25 cellular contexts compared by ENCODE assay signal in the genomic region with DNA sequence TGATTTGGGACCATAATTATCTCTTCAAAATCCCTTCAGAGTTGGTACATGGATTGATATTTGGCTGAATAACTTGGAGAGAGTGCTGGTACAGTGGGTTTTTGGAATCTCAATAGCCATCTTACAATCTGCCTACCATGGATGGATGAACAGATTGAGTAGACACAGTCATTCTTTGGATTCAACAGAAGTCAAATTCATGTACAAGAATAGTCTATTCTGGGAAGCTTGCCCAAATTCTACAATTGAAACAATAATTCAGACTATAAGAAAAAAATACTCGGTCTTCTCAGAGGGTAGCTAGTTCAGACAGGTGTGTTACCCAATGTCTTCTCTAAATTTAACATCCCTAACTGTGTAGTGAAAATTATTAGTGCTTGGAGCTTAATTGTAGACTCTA.
"Had no signal": no experiment of that assay in that cellular context is flagged by ENCODE, and none has a peak within 500 bp of the region (broad histone marks: within the 10 kb centered on the region; RNA-seq: fewer than 3 reads in every experiment).

No MANE protein-coding gene starts in this region.

- H3K9me3 ChIP-seq: body of pancreas had no signal

- H3K27me3 ChIP-seq: body of pancreas had no signal

- DNase-seq: activated B cell treated with CpG ODN at 0.5 μM for 24 hours; activated CD4-positive, alpha-beta T cell treated with anti-CD3 and anti-CD28 coated beads for 1 hour; activated CD4-positive, alpha-beta T cell treated with anti-CD3 and anti-CD28 coated beads, Interleukin-2, amount 10 ng/mL, durations not matched to agents 24 days and 14 days; activated CD4-positive, alpha-beta T cell treated with anti-CD3 and anti-CD28 coated beads, Interleukin-2, amount 50 U/mL, for 48 hours; activated CD8-positive, alpha-beta memory T cell treated with anti-CD3 and anti-CD28 coated beads, Interleukin-2, amount 10 ng/mL, durations not matched to agents 7 days and 5 days; activated effector memory CD4-positive, alpha-beta T cell treated with Interleukin-2 at 50 U/mL for 16 hours; activated naive CD4-positive, alpha-beta T cell; activated T-cell treated with anti-CD3 and anti-CD28 coated beads, Interleukin-2, amount 50 U/mL, for 24 hours; aorta; body of pancreas; central memory CD4-positive, alpha-beta T cell; Kasumi-1; KBM-7; NCI-H1048; NCI-H146; NCI-H187 treated with DMSO at 0.1 percent for 48 hours; NCI-H2081 treated with DMSO at 0.1 percent for 48 hours; NCI-H2171 treated with DMSO at 0.1 percent for 48 hours; NCI-H226; NCI-H524; NCI-H748 treated with DMSO at 0.1 percent for 48 hours; SIG-M5; T-cell; T-helper 2 cell; T1000 had no signal

- H3K27ac ChIP-seq: body of pancreas had no signal

- H3K4me3 ChIP-seq: body of pancreas had no signal

- H3K4me1 ChIP-seq: body of pancreas had no signal
